Comparison of ENCODE assay signal across 19 cellular contexts in the genomic region with DNA sequence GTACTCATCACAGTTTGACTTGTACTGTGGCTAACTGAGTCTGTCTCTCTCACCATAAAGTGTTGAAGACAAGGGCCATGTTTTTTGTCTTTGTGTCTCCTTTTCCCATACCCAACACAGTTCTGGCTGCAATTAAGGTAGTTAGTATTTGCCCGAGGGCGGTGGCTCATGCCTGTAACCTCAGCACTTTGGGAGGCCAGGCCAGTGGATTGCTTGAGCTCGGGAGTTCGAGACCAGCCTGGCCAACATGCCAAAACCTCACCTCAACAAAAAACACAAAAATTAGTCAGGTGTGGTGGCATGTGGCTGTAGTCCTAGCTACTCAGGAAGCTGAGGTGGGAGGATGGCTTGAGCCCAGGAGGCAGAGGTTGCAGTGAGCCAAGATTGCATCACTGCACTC. TPM values are rescaled to one million over a fixed set of nuclear protein-coding genes. Genes with fewer than 3 reads are reported as not detected.
DNase-seq lines count a peak whose midpoint lies in the region; ATAC-seq, FAIRE-seq and TF ChIP-seq lines count a peak whose summit lies in the region.
"Had no signal": no experiment of that assay in that cellular context is flagged by ENCODE, and none has a peak within 500 bp of the region (broad histone marks: within the 10 kb centered on the region; RNA-seq: fewer than 3 reads in every experiment).

No MANE protein-coding gene starts in this region.

- no peak overlapping the region for H3K9ac ChIP-seq in kidney (ENCODE audit: low read length in 2 of 2)
- H3K9ac ChIP-seq: BLaER1 had no signal

- no peaks in the 10 kb centered on the region for H3K9me3 Mint-ChIP-seq in activated CD8-positive, alpha-beta memory T cell treated with anti-CD3 and anti-CD28 coated beads, Interleukin-2, amount 10 ng/mL, durations not matched to agents 7 days and 5 days (ENCODE audit: low read depth)
- H3K9me3 Mint-ChIP-seq: CD4-positive, alpha-beta memory T cell; HFFc6 had no signal

- CTCF ChIA-PET in activated CD8-positive, alpha-beta memory T cell treated with anti-CD3 and anti-CD28 coated beads, Interleukin-2, amount 10 ng/mL, durations not matched to agents 7 days and 5 days (lab: Charles Lee): interaction anchor here (1.0 to 4.9 kb wide), 5 partner anchors 38 to 187 kb away, joined by 3 to 67 read pairs (median 4); no protein-coding TSS in a partner anchor

- H3K4me1 Mint-ChIP-seq in activated CD8-positive, alpha-beta memory T cell treated with anti-CD3 and anti-CD28 coated beads, Interleukin-2, amount 10 ng/mL, durations not matched to agents 7 days and 5 days: peaks cover 27% of the 10 kb centered on the region
- peaks cover 9% of the 10 kb centered on the region for H3K4me1 Mint-ChIP-seq in T-helper 17 cell

- H3K4me3 Mint-ChIP-seq in activated CD8-positive, alpha-beta memory T cell treated with anti-CD3 and anti-CD28 coated beads, Interleukin-2, amount 10 ng/mL, durations not matched to agents 7 days and 5 days: no peak overlapping the region
- peak overlapping the region; percentile 12 for H3K4me3 Mint-ChIP-seq in T-helper 17 cell
- H3K4me3 Mint-ChIP-seq: CD14-positive monocyte; CD4-positive, alpha-beta memory T cell; HFFc6 had no signal

- no peak for TF ChIP-seq CTCF in kidney (IDR thresholded peaks at IDR 0.05; ENCODE audit: borderline replicate concordance, extremely low read depth, insufficient read depth)

- H3K27ac ChIP-seq in kidney (ENCODE audit: low read depth in 2 of 2, low read length in 2 of 2): no peak overlapping the region
- H3K27ac ChIP-seq: BLaER1 had no signal

- H3K9me3 ChIP-seq in T-helper 17 cell (ENCODE audit: control insufficient read depth, low read length, poor library complexity, severe bottlenecking): no peaks in the 10 kb centered on the region
- H3K9me3 ChIP-seq in kidney (ENCODE audit: control insufficient read depth in 1 of 2, low read length in 2 of 2): no peaks in the 10 kb centered on the region
- H3K9me3 ChIP-seq: BLaER1 had no signal

- ATAC-seq in activated CD8-positive, alpha-beta memory T cell treated with anti-CD3 and anti-CD28 coated beads, Interleukin-2, amount 10 ng/mL, durations not matched to agents 7 days and 5 days: peak; percentile 29
- ATAC-seq in T-helper 17 cell (no peak), HG03378 (IDR thresholded peaks at IDR 0.05; ENCODE audit: unreplicated experiment) (no peak)
- ATAC-seq: HCT116 had no signal

- intact Hi-C loops in kidney (cut with DNase I): no loop called here

- H3K36me3 ChIP-seq in kidney (ENCODE audit: control insufficient read depth in 1 of 2, insufficient read depth in 2 of 2, low read length in 2 of 2): no peaks in the 10 kb centered on the region
- H3K36me3 ChIP-seq: BLaER1 had no signal

- peak; percentile 65 for DNase-seq in activated CD8-positive, alpha-beta memory T cell treated with anti-CD3 and anti-CD28 coated beads, Interleukin-2, amount 10 ng/mL, durations not matched to agents 7 days and 5 days
- no peak for DNase-seq in activated CD8-positive, alpha-beta memory T cell treated with anti-CD3 and anti-CD28 coated beads, Interleukin-2, amount 50 U/mL, for 48 hours
- DNase-seq in T-helper 17 cell: no peak
- DNase-seq in kidney: peak; percentile 52
- no peak for DNase-seq in globus pallidus (ENCODE audit: low spot score)
- no peak for DNase-seq in activated CD4-positive, alpha-beta T cell treated with anti-CD3 and anti-CD28 coated beads for 1 hour
- DNase-seq: 8988T; CD4-positive, alpha-beta memory T cell; DMS153; DMS79; GF-D8; GOT3; H7; HFFc6 had no signal

- H3K36me3 Mint-ChIP-seq in activated CD8-positive, alpha-beta memory T cell treated with anti-CD3 and anti-CD28 coated beads, Interleukin-2, amount 10 ng/mL, durations not matched to agents 7 days and 5 days: no peaks in the 10 kb centered on the region
- no peaks in the 10 kb centered on the region for H3K36me3 Mint-ChIP-seq in T-helper 17 cell (ENCODE audit: low read depth)
- H3K36me3 Mint-ChIP-seq: CD14-positive monocyte; CD4-positive, alpha-beta memory T cell had no signal

- H3K4me3 ChIP-seq in kidney (ENCODE audit: low read length in 2 of 2): no peak overlapping the region
- H3K4me3 ChIP-seq: BLaER1 had no signal

- H3K27me3 Mint-ChIP-seq in activated CD8-positive, alpha-beta memory T cell treated with anti-CD3 and anti-CD28 coated beads, Interleukin-2, amount 10 ng/mL, durations not matched to agents 7 days and 5 days: peaks cover 7% of the 10 kb centered on the region
- H3K27me3 Mint-ChIP-seq in T-helper 17 cell: no peaks in the 10 kb centered on the region
- H3K27me3 Mint-ChIP-seq: CD4-positive, alpha-beta memory T cell had no signal

- FAIRE-seq in kidney (lab: Jason Lieb, UNC): no peak
- FAIRE-seq: HTR-8/SVneo had no signal

- H3K27ac Mint-ChIP-seq in activated CD8-positive, alpha-beta memory T cell treated with anti-CD3 and anti-CD28 coated beads, Interleukin-2, amount 10 ng/mL, durations not matched to agents 7 days and 5 days: no peak overlapping the region
- H3K27ac Mint-ChIP-seq in T-helper 17 cell: no peak overlapping the region
- H3K27ac Mint-ChIP-seq: CD14-positive monocyte, HFFc6 had no signal

- H3K4me1 ChIP-seq in kidney (ENCODE audit: control insufficient read depth in 1 of 2, insufficient read depth in 1 of 2, low read depth in 1 of 2, low read length in 2 of 2): no peaks in the 10 kb centered on the region
- H3K4me1 ChIP-seq: BLaER1 had no signal

RNA-seq across cellular contexts. Expression of a gene that starts 6.9 kb away (rescaled TPM):
- 10 to 100 TPM; 12.4 to 15.4 TPM for total RNA-seq in activated CD8-positive, alpha-beta memory T cell treated with anti-CD3 and anti-CD28 coated beads, Interleukin-2, amount 10 ng/mL, durations not matched to agents 7 days and 5 days
- total RNA-seq in T-helper 17 cell (10 to 100 TPM in 1 of 2 donors, 1 to 10 TPM in 1; 2.6 to 10.3 TPM), kidney (4.8 TPM)
- polyA plus RNA-seq in kidney (ENCODE audit: insufficient read depth, low read depth, low replicate concordance): 1.9 TPM

RNA-seq across cellular contexts. Expression of a gene that starts 44.7 kb away (rescaled TPM):
- 100 to 1,000 TPM; 121 to 128 TPM for total RNA-seq in activated CD8-positive, alpha-beta memory T cell treated with anti-CD3 and anti-CD28 coated beads, Interleukin-2, amount 10 ng/mL, durations not matched to agents 7 days and 5 days
- 10 to 100 TPM; 41.2 to 42.9 TPM for total RNA-seq in T-helper 17 cell
- 122 TPM for total RNA-seq in kidney
- 59.8 TPM for polyA plus RNA-seq in kidney (ENCODE audit: insufficient read depth, low read depth, low replicate concordance)

Comparison
In these comparisons a context has a peak if more than half of its experiments do, and no peak if none do; other contexts are left out.
1. DNase-seq: peak in activated CD8-positive, alpha-beta memory T cell treated with anti-CD3 and anti-CD28 coated beads, Interleukin-2, amount 10 ng/mL, durations not matched to agents 7 days and 5 days (single experiment) and kidney (single experiment); none in activated CD8-positive, alpha-beta memory T cell treated with anti-CD3 and anti-CD28 coated beads, Interleukin-2, amount 50 U/mL, for 48 hours (single experiment), T-helper 17 cell (0 of 3), globus pallidus (single experiment) and activated CD4-positive, alpha-beta T cell treated with anti-CD3 and anti-CD28 coated beads for 1 hour (single experiment).